8 cellular contexts compared by ENCODE assay signal in the genomic region with DNA sequence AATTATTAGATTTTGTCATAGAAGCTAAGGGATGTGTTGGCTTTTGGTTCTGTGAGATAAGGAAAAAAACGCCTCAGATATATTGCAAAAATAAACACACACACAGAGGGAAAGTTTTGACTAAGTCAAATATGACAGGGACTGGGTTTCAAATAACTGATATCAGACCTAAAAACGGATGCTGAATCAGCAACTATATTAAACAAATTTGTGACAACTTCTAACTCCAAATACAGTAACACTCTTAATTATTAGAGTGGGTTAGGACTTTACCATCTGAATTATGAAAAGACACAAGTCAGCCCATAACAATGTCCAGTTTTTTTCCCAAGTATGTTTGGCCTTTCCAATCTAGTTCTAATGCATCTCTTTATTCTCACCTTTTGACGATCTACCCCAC.
"Had no signal": no experiment of that assay in that cellular context is flagged by ENCODE, and none has a peak within 500 bp of the region (broad histone marks: within the 10 kb centered on the region; RNA-seq: fewer than 3 reads in every experiment).

No MANE protein-coding gene starts in this region.

- FAIRE-seq: G401.6, GM12878, GM12891, GM12892, GM18507, GM19239 had no signal

- ATAC-seq: GM12878 had no signal

- H3K4me3 ChIP-seq: GM12878 had no signal

- DNase-seq: GDM1, GF-D8 had no signal
